ENCODE assay signal across 1 cellular context in the genomic region with DNA sequence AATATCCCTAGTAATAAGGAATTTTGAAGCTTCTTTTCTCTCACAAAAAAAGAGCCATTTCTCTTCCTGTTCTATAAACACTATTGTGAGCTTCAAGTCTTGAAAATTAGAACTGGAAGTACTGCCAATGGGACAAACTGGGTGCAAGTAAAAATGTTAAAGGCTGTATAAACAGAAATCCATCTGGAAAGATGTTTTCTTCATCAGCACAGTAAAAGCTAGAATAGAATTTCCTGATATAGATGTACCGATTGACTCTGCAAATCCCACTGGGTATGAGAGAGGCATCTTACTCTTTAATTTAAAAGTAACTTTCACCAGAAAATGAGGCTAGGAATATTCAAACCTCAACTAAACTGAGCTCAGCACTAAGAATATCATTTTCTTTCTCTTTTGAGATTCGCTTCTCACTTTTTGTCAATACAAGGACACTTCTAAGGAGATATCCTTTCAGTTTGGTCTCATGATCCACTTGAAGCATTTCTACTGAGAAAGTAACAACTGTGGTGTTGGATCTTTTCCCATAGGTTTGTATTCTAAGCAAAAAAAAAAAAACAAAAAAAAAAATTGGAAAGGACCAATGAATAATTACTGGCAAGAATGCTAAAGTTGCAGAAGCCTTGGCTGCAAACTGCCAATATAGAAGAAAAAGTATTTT.
TF ChIP-seq lines count a peak whose summit lies in the region.

No MANE protein-coding gene starts in this region.

TF ChIP-seq in SK-N-SH treated with all-trans-retinoic acid at 6 μM for 48 hours, 23 proteins besides CTCF, POLR2A, EP300 and RAD21 (continued from another document):
- no peak for TF ChIP-seq ZNF70 (CRISPR knock-in tag; IDR thresholded peaks at IDR 0.05)
- no peak for TF ChIP-seq SNAI2 (CRISPR knock-in tag; IDR thresholded peaks at IDR 0.05)
